36 cellular contexts compared by ENCODE assay signal in the genomic region with DNA sequence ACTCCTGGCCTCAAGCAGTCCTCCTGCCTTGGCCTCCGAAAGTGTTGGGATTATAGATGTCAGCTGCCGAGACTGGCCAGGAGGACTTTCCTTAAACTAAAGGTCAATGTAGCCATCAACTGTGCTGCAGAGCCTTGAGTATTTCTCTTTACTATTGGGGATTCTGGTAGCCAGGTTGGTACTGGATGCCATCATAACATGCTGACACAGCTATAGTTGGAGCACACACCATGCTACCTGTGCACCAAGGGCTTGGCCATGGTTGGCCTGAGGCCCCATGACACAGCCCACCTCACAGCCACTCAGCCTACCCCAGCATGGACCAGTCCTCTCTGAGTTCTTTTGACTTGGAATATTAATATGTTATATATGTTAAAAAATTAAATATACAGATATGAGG.
"Had no signal": no experiment of that assay in that cellular context is flagged by ENCODE, and none has a peak within 500 bp of the region (broad histone marks: within the 10 kb centered on the region; RNA-seq: fewer than 3 reads in every experiment).

No MANE protein-coding gene starts in this region.

- H3K36me3 Mint-ChIP-seq: activated naive CD4-positive, alpha-beta T cell treated with anti-CD3 and anti-CD28 coated beads, Interleukin-2, amount 10 ng/mL, durations not matched to agents 7 days and 5 days had no signal

- H3K27me3 Mint-ChIP-seq: activated B cell treated with CpG ODN at 0.5 μM for 24 hours; activated CD4-positive, alpha-beta memory T cell treated with anti-CD3 and anti-CD28 coated beads, Interleukin-2, amount 10 ng/mL, durations not matched to agents 7 days and 5 days; activated CD8-positive, alpha-beta memory T cell treated with anti-CD3 and anti-CD28 coated beads, Interleukin-2, amount 10 ng/mL, durations not matched to agents 7 days and 5 days; activated naive CD4-positive, alpha-beta T cell treated with anti-CD3 and anti-CD28 coated beads, Interleukin-2, amount 10 ng/mL, durations not matched to agents 7 days and 5 days; activated naive CD8-positive, alpha-beta T cell; activated naive CD8-positive, alpha-beta T cell treated with anti-CD3 and anti-CD28 coated beads, Interleukin-2, amount 50 U/mL, for 24 hours; brain; central memory CD8-positive, alpha-beta T cell had no signal

- H3K27me3 ChIP-seq: ascending aorta, cardiac muscle cell had no signal

- H3K4me1 Mint-ChIP-seq: activated B cell treated with CpG ODN at 0.5 μM for 24 hours; activated CD4-positive, alpha-beta memory T cell treated with anti-CD3 and anti-CD28 coated beads, Interleukin-2, amount 10 ng/mL, durations not matched to agents 7 days and 5 days; activated CD4-positive, alpha-beta T cell treated with anti-CD3 and anti-CD28 coated beads, Interleukin-2, amount 10 ng/mL, durations not matched to agents 7 days and 5 days; activated CD8-positive, alpha-beta memory T cell treated with anti-CD3 and anti-CD28 coated beads, Interleukin-2, amount 10 ng/mL, durations not matched to agents 7 days and 5 days; activated naive CD4-positive, alpha-beta T cell treated with anti-CD3 and anti-CD28 coated beads, Interleukin-2, amount 10 ng/mL, durations not matched to agents 7 days and 5 days; activated naive CD4-positive, alpha-beta T cell treated with anti-CD3 and anti-CD28 coated beads, Interleukin-2, amount 50 U/mL, for 24 hours; activated naive CD8-positive, alpha-beta T cell treated with anti-CD3 and anti-CD28 coated beads, Interleukin-2, amount 10 ng/mL, durations not matched to agents 7 days and 5 days; activated naive CD8-positive, alpha-beta T cell treated with anti-CD3 and anti-CD28 coated beads, Interleukin-2, amount 50 U/mL, for 24 hours; brain; central memory CD8-positive, alpha-beta T cell had no signal

- H3K27ac ChIP-seq: ascending aorta, cardiac muscle cell, VCaP had no signal

- DNase-seq: activated B cell treated with CpG ODN at 0.5 μM for 24 hours; activated CD4-positive, alpha-beta memory T cell treated with anti-CD3 and anti-CD28 coated beads, Interleukin-2, amount 10 ng/mL, durations not matched to agents 7 days and 5 days; activated CD4-positive, alpha-beta T cell treated with anti-CD3 and anti-CD28 coated beads for 48 hours; activated CD4-positive, alpha-beta T cell treated with anti-CD3 and anti-CD28 coated beads, Interleukin-2, amount 10 ng/mL, durations not matched to agents 7 days and 5 days; activated CD4-positive, alpha-beta T cell treated with anti-CD3 and anti-CD28 coated beads, Interleukin-2, amount 50 U/mL, for 48 hours; activated CD4-positive, CD25-positive, alpha-beta regulatory T cell treated with anti-CD3 and anti-CD28 coated beads, Interleukin-2, amount 50 U/mL, for 72 hours; activated CD8-positive, alpha-beta memory T cell treated with anti-CD3 and anti-CD28 coated beads for 24 hours; activated CD8-positive, alpha-beta memory T cell treated with anti-CD3 and anti-CD28 coated beads, Interleukin-2, amount 10 ng/mL, durations not matched to agents 7 days and 5 days; activated CD8-positive, alpha-beta memory T cell treated with anti-CD3 and anti-CD28 coated beads, Interleukin-2, amount 50 U/mL, for 48 hours; activated CD8-positive, alpha-beta T cell treated with anti-CD3 and anti-CD28 coated beads, Interleukin-2, amount 10 ng/mL, durations not matched to agents 7 days and 5 days; activated effector memory CD4-positive, alpha-beta T cell treated with Interleukin-2 at 50 U/mL for 16 hours; activated gamma-delta T cell; activated naive CD4-positive, alpha-beta T cell treated with anti-CD3 and anti-CD28 coated beads, Interleukin-2, amount 10 ng/mL, durations not matched to agents 7 days and 5 days; activated naive CD4-positive, alpha-beta T cell treated with Interleukin-2 at 50 U/mL for 16 hours; activated naive CD8-positive, alpha-beta T cell treated with anti-CD3 and anti-CD28 coated beads, Interleukin-2, amount 10 ng/mL, durations not matched to agents 7 days and 5 days; activated naive CD8-positive, alpha-beta T cell treated with anti-CD3 and anti-CD28 coated beads, Interleukin-2, amount 50 U/mL, for 24 hours; activated T-cell treated with anti-CD3 and anti-CD28 coated beads, Interleukin-2, amount 50 U/mL, for 24 hours; activated T-cell treated with anti-CD3 and anti-CD28 coated beads, Interleukin-2, amount 50 U/mL, for 48 hours; amygdala; anterior cingulate cortex; caudate nucleus; cerebellar nuclear complex; T-helper 2 cell; T-helper 9 cell had no signal

- H3K4me3 ChIP-seq: ascending aorta, cardiac muscle cell had no signal

- H3K27ac Mint-ChIP-seq: activated B cell treated with CpG ODN at 0.5 μM for 24 hours; activated CD4-positive, alpha-beta memory T cell treated with anti-CD3 and anti-CD28 coated beads, Interleukin-2, amount 10 ng/mL, durations not matched to agents 7 days and 5 days; activated CD4-positive, alpha-beta T cell treated with anti-CD3 and anti-CD28 coated beads, Interleukin-2, amount 10 ng/mL, durations not matched to agents 7 days and 5 days; activated CD8-positive, alpha-beta memory T cell treated with anti-CD3 and anti-CD28 coated beads, Interleukin-2, amount 10 ng/mL, durations not matched to agents 7 days and 5 days; activated CD8-positive, alpha-beta T cell treated with anti-CD3 and anti-CD28 coated beads, Interleukin-2, amount 10 ng/mL, durations not matched to agents 7 days and 5 days; activated naive CD4-positive, alpha-beta T cell treated with anti-CD3 and anti-CD28 coated beads, Interleukin-2, amount 10 ng/mL, durations not matched to agents 7 days and 5 days; activated naive CD4-positive, alpha-beta T cell treated with anti-CD3 and anti-CD28 coated beads, Interleukin-2, amount 50 U/mL, for 24 hours; activated naive CD8-positive, alpha-beta T cell; activated naive CD8-positive, alpha-beta T cell treated with anti-CD3 and anti-CD28 coated beads, Interleukin-2, amount 10 ng/mL, durations not matched to agents 7 days and 5 days; activated naive CD8-positive, alpha-beta T cell treated with anti-CD3 and anti-CD28 coated beads, Interleukin-2, amount 50 U/mL, for 24 hours; activated T-cell treated with anti-CD3 and anti-CD28 coated beads, Interleukin-2, amount 50 U/mL, for 24 hours; activated T-helper 2 cell treated with anti-CD3 and anti-CD28 coated beads, Interferon-gamma antibody, Interleukin-2, Interleukin-4, amounts not matched to agents 10 μg/mL and 5 μg/mL and 100 μg/mL, durations not matched to agents 14 hours and 24 hours and 36 hours; brain; T-helper 1 cell treated with Interleukin-12 subunit alpha and Interleukin-12 subunit beta and Interleukin-4 antibody, amounts not matched to agents 30 μg/mL and 1 μg/mL, for 36 hours; T-helper 2 cell treated with Interferon-gamma antibody and Interleukin-4, amounts not matched to agents 5 μg/mL and 100 μg/mL, for 36 hours had no signal

- H3K4me1 ChIP-seq: ascending aorta had no signal

- FAIRE-seq: bronchial epithelial cell, TTC549 had no signal

- H3K9me3 Mint-ChIP-seq: activated naive CD4-positive, alpha-beta T cell treated with anti-CD3 and anti-CD28 coated beads, Interleukin-2, amount 10 ng/mL, durations not matched to agents 7 days and 5 days; activated T-helper 2 cell treated with anti-CD3 and anti-CD28 coated beads, Interferon-gamma antibody, Interleukin-2, Interleukin-4, amounts not matched to agents 10 μg/mL and 5 μg/mL and 100 μg/mL, durations not matched to agents 14 hours and 24 hours and 36 hours; T-helper 2 cell treated with Interferon-gamma antibody and Interleukin-4, amounts not matched to agents 5 μg/mL and 100 μg/mL, for 36 hours had no signal

- ATAC-seq: activated CD8-positive, alpha-beta memory T cell treated with anti-CD3 and anti-CD28 coated beads, Interleukin-2, amount 10 ng/mL, durations not matched to agents 7 days and 5 days; activated CD8-positive, alpha-beta T cell treated with anti-CD3 and anti-CD28 coated beads, Interleukin-2, amount 10 ng/mL, durations not matched to agents 7 days and 5 days; activated naive CD8-positive, alpha-beta T cell treated with anti-CD3 and anti-CD28 coated beads, Interleukin-2, amount 50 U/mL, for 24 hours had no signal

- H3K36me3 ChIP-seq: cardiac muscle cell had no signal

- H3K4me3 Mint-ChIP-seq: activated B cell treated with CpG ODN at 0.5 μM for 24 hours; activated CD4-positive, alpha-beta memory T cell treated with anti-CD3 and anti-CD28 coated beads, Interleukin-2, amount 10 ng/mL, durations not matched to agents 7 days and 5 days; activated CD4-positive, alpha-beta T cell treated with anti-CD3 and anti-CD28 coated beads, Interleukin-2, amount 10 ng/mL, durations not matched to agents 7 days and 5 days; activated CD8-positive, alpha-beta memory T cell treated with anti-CD3 and anti-CD28 coated beads, Interleukin-2, amount 10 ng/mL, durations not matched to agents 7 days and 5 days; activated CD8-positive, alpha-beta T cell treated with anti-CD3 and anti-CD28 coated beads, Interleukin-2, amount 10 ng/mL, durations not matched to agents 7 days and 5 days; activated naive CD4-positive, alpha-beta T cell treated with anti-CD3 and anti-CD28 coated beads, Interleukin-2, amount 10 ng/mL, durations not matched to agents 7 days and 5 days; activated naive CD4-positive, alpha-beta T cell treated with anti-CD3 and anti-CD28 coated beads, Interleukin-2, amount 50 U/mL, for 24 hours; activated naive CD8-positive, alpha-beta T cell; activated naive CD8-positive, alpha-beta T cell treated with anti-CD3 and anti-CD28 coated beads, Interleukin-2, amount 10 ng/mL, durations not matched to agents 7 days and 5 days; activated naive CD8-positive, alpha-beta T cell treated with anti-CD3 and anti-CD28 coated beads, Interleukin-2, amount 50 U/mL, for 24 hours; activated T-cell treated with anti-CD3 and anti-CD28 coated beads, Interleukin-2, amount 50 U/mL, for 24 hours; brain; central memory CD8-positive, alpha-beta T cell; T-helper 1 cell treated with Interleukin-12 subunit alpha and Interleukin-12 subunit beta and Interleukin-4 antibody, amounts not matched to agents 30 μg/mL and 1 μg/mL, for 36 hours; T-helper 2 cell treated with Interferon-gamma antibody and Interleukin-4, amounts not matched to agents 5 μg/mL and 100 μg/mL, for 36 hours had no signal
